Comparison of ENCODE assay signal across 17 cellular contexts in the genomic region with DNA sequence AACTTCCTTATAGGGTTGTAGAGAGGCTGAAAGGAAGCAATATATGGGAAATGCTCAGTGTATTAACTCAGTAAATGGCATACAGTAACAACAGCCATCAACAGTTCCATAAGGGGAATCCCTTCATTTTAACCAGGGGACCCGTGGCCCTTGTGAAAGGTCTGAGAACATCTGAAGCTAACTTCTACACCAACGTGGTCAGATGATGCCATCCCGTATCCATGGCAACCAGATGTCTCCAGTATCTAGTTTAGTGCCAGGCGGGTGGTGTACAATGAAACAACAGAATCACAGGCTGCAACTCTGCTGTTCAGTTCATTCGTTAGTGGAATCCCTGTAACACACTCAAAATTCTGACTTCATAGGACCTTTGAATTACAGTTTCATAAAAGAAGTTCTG.
DNase-seq lines count a peak whose midpoint lies in the region; TF ChIP-seq lines count a peak whose summit lies in the region.
"Had no signal": no experiment of that assay in that cellular context is flagged by ENCODE, and none has a peak within 500 bp of the region (broad histone marks: within the 10 kb centered on the region; RNA-seq: fewer than 3 reads in every experiment).

No MANE protein-coding gene starts in this region.

- no peak for TF ChIP-seq POLR2A in spleen (IDR thresholded peaks at IDR 0.05)

- intact Hi-C loops in spleen (cut with DNase I; ENCODE audit: low total_unique reads): no loop called here

- H3K27ac ChIP-seq in spleen: no peak overlapping the region
- H3K27ac ChIP-seq: ascending aorta, foreskin keratinocyte, parathyroid adenoma, upper lobe of left lung had no signal

- H3K4me3 ChIP-seq in spleen: no peak overlapping the region
- H3K4me3 ChIP-seq: ascending aorta, upper lobe of left lung had no signal

- TF ChIP-seq CTCF in spleen (IDR thresholded peaks at IDR 0.05 in 8 of 11, conservative IDR thresholded peaks at IDR 0.05 in 3 of 11): no peak

- 56 to 80% (median 67%) methylated on average over 5 of the region's 5 CpGs for WGBS in spleen, 5 donors

- peak; percentile 40 for DNase-seq in activated CD4-positive, alpha-beta T cell treated with anti-CD3 and anti-CD28 coated beads for 48 hours
- DNase-seq in activated CD4-positive, alpha-beta T cell treated with anti-CD3 and anti-CD28 coated beads, Interleukin-2, amount 50 U/mL, for 48 hours: no peak
- DNase-seq in NAMALWA (ENCODE audit: low spot score) (peak; percentile 18), fibroblast of peridontal ligament (ENCODE audit: extremely low read depth) (peak; percentile 53), spleen (peak; percentile 6), cerebellum (ENCODE audit: low spot score) (no peak), activated gamma-delta T cell (lab: John Stamatoyannopoulos, UW) (no peak)
- no peak for DNase-seq in activated CD4-positive, CD25-positive, alpha-beta regulatory T cell (lab: John Stamatoyannopoulos, UW)
- DNase-seq: dermis blood vessel endothelial cell; foreskin keratinocyte; Kasumi-1; mesendoderm; NCI-H1930; stimulated activated CD4-positive, alpha-beta T cell treated with anti-CD3 and anti-CD28 coated beads, Interleukin-15, amount 100 ng/mL, for 24 hours had no signal

- H3K27me3 ChIP-seq in spleen (replicated peaks in 1 of 7): no peaks in the 10 kb centered on the region
- H3K27me3 ChIP-seq: ascending aorta, foreskin keratinocyte, upper lobe of left lung had no signal

- peaks cover 0 to 5% (median 0%) of the 10 kb centered on the region in 8 donors for H3K9me3 ChIP-seq in spleen
- H3K9me3 ChIP-seq: ascending aorta, upper lobe of left lung had no signal

- no peaks in the 10 kb centered on the region for H3K36me3 ChIP-seq in spleen
- H3K36me3 ChIP-seq: ascending aorta, upper lobe of left lung had no signal

- H3K4me1 ChIP-seq in spleen: peaks cover 0 to 5% (median 0%) of the 10 kb centered on the region in 6 donors
- H3K4me1 ChIP-seq: ascending aorta, foreskin keratinocyte, parathyroid adenoma, upper lobe of left lung had no signal

Comparison
In these comparisons a context has a peak if more than half of its experiments do, and no peak if none do; other contexts are left out.
1. DNase-seq: peak in activated CD4-positive, alpha-beta T cell treated with anti-CD3 and anti-CD28 coated beads for 48 hours (single experiment), NAMALWA (single experiment), fibroblast of peridontal ligament (single experiment) and spleen (single experiment); none in activated CD4-positive, alpha-beta T cell treated with anti-CD3 and anti-CD28 coated beads, Interleukin-2, amount 50 U/mL, for 48 hours (0 of 2), cerebellum (single experiment), activated CD4-positive, CD25-positive, alpha-beta regulatory T cell (0 of 4) and activated gamma-delta T cell (single experiment).